Comparison of ENCODE assay signal across 17 cellular contexts in genomic region chr14:32072701-32073100, GRCh38. TPM values are rescaled to one million over a fixed set of nuclear protein-coding genes. Genes with fewer than 3 reads are reported as not detected.
DNase-seq lines count a peak whose midpoint lies in the region; ATAC-seq and TF ChIP-seq lines count a peak whose summit lies in the region.
"Had no signal": no experiment of that assay in that cellular context is flagged by ENCODE, and none has a peak within 500 bp of the region (broad histone marks: within the 10 kb centered on the region; RNA-seq: fewer than 3 reads in every experiment).

No MANE protein-coding gene starts in this region.

- H3K4me1 ChIP-seq in mammary epithelial cell (ENCODE audit: insufficient read depth, low read length) (no peaks in the 10 kb centered on the region), tibial artery (peaks cover 0 to 31% (median 9%) of the 10 kb centered on the region in 4 donors), Peyer's patch (peaks cover 0 to 10% (median 6%) of the 10 kb centered on the region in 4 donors)

- H3K27ac ChIP-seq in mammary epithelial cell (ENCODE audit: insufficient read depth, low read depth, low read length) (no peak overlapping the region), tibial artery (peak overlapping the region; percentile 25 to 70), Peyer's patch (no peak overlapping the region)
- H3K27ac ChIP-seq: 22Rv1; BLaER1 treated with 17β-estradiol and CSF1 and Interleukin-3, amounts not matched to agents 10 nM and 100 nM; HL-60 had no signal

- no peak overlapping the region for H3K4me3 ChIP-seq in mammary epithelial cell (replicated peaks in 1 of 3; ENCODE audit: insufficient read depth in 1 of 3, low read depth in 2 of 3, low read length in 3 of 3)
- no peak overlapping the region for H3K4me3 ChIP-seq in tibial artery
- H3K4me3 ChIP-seq in Peyer's patch, result no peak overlapping the region
- H3K4me3 ChIP-seq: BLaER1 treated with 17β-estradiol and CSF1 and Interleukin-3, amounts not matched to agents 10 nM and 100 nM had no signal

- no peaks in the 10 kb centered on the region for H3K27me3 Mint-ChIP-seq in MCF 10A (ENCODE audit: insufficient read depth, unreplicated experiment)
- peaks cover 2% of the 10 kb centered on the region for H3K27me3 Mint-ChIP-seq in activated CD4-positive, alpha-beta T cell treated with anti-CD3 and anti-CD28 coated beads for 36 hours

- H3K9me3 ChIP-seq in mammary epithelial cell (replicated peaks; ENCODE audit: insufficient read depth, low read length), result no peaks in the 10 kb centered on the region
- no peaks in the 10 kb centered on the region for H3K9me3 ChIP-seq in tibial artery
- no peaks in the 10 kb centered on the region for H3K9me3 ChIP-seq in Peyer's patch
- H3K9me3 ChIP-seq: BLaER1 treated with 17β-estradiol and CSF1 and Interleukin-3, amounts not matched to agents 10 nM and 100 nM had no signal

- TF ChIP-seq CTCF in MCF 10A (IDR thresholded peaks at IDR 0.05; ENCODE audit: unreplicated experiment) (no peak), mammary epithelial cell (conservative IDR thresholded peaks at IDR 0.05 in 1 of 2, IDR thresholded peaks at IDR 0.05 in 1 of 2; ENCODE audit: extremely low read depth in 1 of 2, insufficient read depth in 1 of 2, low read depth in 1 of 2, low read length in 2 of 2) (no peak), tibial artery (IDR thresholded peaks at IDR 0.05) (no peak), Peyer's patch (IDR thresholded peaks at IDR 0.05) (no peak)

- H3K36me3 Mint-ChIP-seq in MCF 10A (ENCODE audit: insufficient read depth, unreplicated experiment), result peaks cover 9% of the 10 kb centered on the region
- H3K36me3 Mint-ChIP-seq in activated CD4-positive, alpha-beta T cell treated with anti-CD3 and anti-CD28 coated beads for 36 hours (ENCODE audit: low read depth), result no peaks in the 10 kb centered on the region

- H3K36me3 ChIP-seq in mammary epithelial cell (ENCODE audit: insufficient read depth, low read length), result no peaks in the 10 kb centered on the region
- H3K36me3 ChIP-seq in tibial artery, result no peaks in the 10 kb centered on the region
- no peaks in the 10 kb centered on the region for H3K36me3 ChIP-seq in Peyer's patch
- H3K36me3 ChIP-seq: BLaER1 treated with 17β-estradiol and CSF1 and Interleukin-3, amounts not matched to agents 10 nM and 100 nM had no signal

- 86% methylated on average over 1 of the region's 1 CpG for WGBS in mammary epithelial cell (ENCODE audit: low coverage, missing lambda C conversion rate)

- BruUV-seq in MCF 10A (replicated peaks; lab: Mats Ljungman, UMichigan), result no TSS peak
- no TSS peak for BruUV-seq in mammary epithelial cell (replicated peaks; lab: Mats Ljungman, UMichigan)

- H3K4me1 Mint-ChIP-seq in MCF 10A (ENCODE audit: insufficient read depth, unreplicated experiment), result peaks cover 11% of the 10 kb centered on the region
- peaks cover 8% of the 10 kb centered on the region for H3K4me1 Mint-ChIP-seq in activated CD4-positive, alpha-beta T cell treated with anti-CD3 and anti-CD28 coated beads for 36 hours

- no peak overlapping the region for H3K4me3 Mint-ChIP-seq in MCF 10A (ENCODE audit: unreplicated experiment)
- no peak overlapping the region for H3K4me3 Mint-ChIP-seq in activated CD4-positive, alpha-beta T cell treated with anti-CD3 and anti-CD28 coated beads for 36 hours
- H3K4me3 Mint-ChIP-seq: CD4-positive, alpha-beta memory T cell; HFFc6 had no signal

- H3K79me2 ChIP-seq in mammary epithelial cell (ENCODE audit: insufficient read depth, low read length), result peaks cover 27% of the 10 kb centered on the region

- dilution Hi-C loops in mammary epithelial cell (cut with HindIII; ENCODE audit: low sequenced_read_pairs), result no loop called here

- DNase-seq in MCF 10A (ENCODE audit: unreplicated experiment) (no peak), mammary epithelial cell (no peak), NCI-H1930 (lab: John Stamatoyannopoulos, UW) (peak; percentile 34 to 39), foreskin melanocyte (peak; percentile 32), tibial artery (no peak), EL (no peak), Peyer's patch (no peak)
- no peak for DNase-seq in activated CD4-positive, alpha-beta T cell treated with anti-CD3 and anti-CD28 coated beads for 36 hours
- DNase-seq: ACHN; CD4-positive, alpha-beta memory T cell; COR-L47; DND-41; HCEC 1CT; HFFc6 had no signal

- POLR2A ChIA-PET in MCF 10A (lab: Yijun Ruan, JAX), result interaction anchor here (1.0 to 4.6 kb wide), 9 partner anchors 12 to 487 kb away, joined by 3 to 107 read pairs (median 5); no protein-coding TSS in a partner anchor
- POLR2A ChIA-PET in activated CD4-positive, alpha-beta T cell treated with anti-CD3 and anti-CD28 coated beads for 36 hours (lab: Charles Lee), result no interaction called here

- no peak overlapping the region for H2AFZ ChIP-seq in mammary epithelial cell (ENCODE audit: low read depth, low read length)

- H4K20me1 ChIP-seq in mammary epithelial cell (ENCODE audit: insufficient read depth, low read length), result no peaks in the 10 kb centered on the region

- intact Hi-C loops in MCF 10A (cut with micrococcal nuclease), result loop anchor here (1.0 to 10.0 kb wide), 6 partner anchors 138 to 618 kb away; partner anchors contain the start of gene DTD2
- intact Hi-C loops in mammary epithelial cell (cut with micrococcal nuclease), result loop anchor here (1.0 kb wide), 4 partner anchors 158 to 441 kb away; no protein-coding TSS in a partner anchor
- intact Hi-C loops in tibial artery (cut with DNase I; ENCODE audit: low total_unique reads), result no loop called here
- intact Hi-C loops in activated CD4-positive, alpha-beta T cell treated with anti-CD3 and anti-CD28 coated beads for 36 hours (cut with DNase I, micrococcal nuclease), result loop anchor here (1.0 to 5.0 kb wide), 5 partner anchors 180 to 562 kb away; no protein-coding TSS in a partner anchor

- no peak for TF ChIP-seq POLR2A in Peyer's patch (IDR thresholded peaks at IDR 0.05)

- peak overlapping the region; percentile 21 for H3K27ac Mint-ChIP-seq in MCF 10A (ENCODE audit: low read depth, unreplicated experiment)
- H3K27ac Mint-ChIP-seq in activated CD4-positive, alpha-beta T cell treated with anti-CD3 and anti-CD28 coated beads for 36 hours, result no peak overlapping the region
- H3K27ac Mint-ChIP-seq: HFFc6 had no signal

- in situ Hi-C loops in mammary epithelial cell (cut with MboI; ENCODE audit: low sequenced_read_pairs in 2 of 2), result loop anchor here in 1 of 2 donors (10.0 kb wide), 3 partner anchors 138 to 402 kb away; no protein-coding TSS in a partner anchor

- peaks cover 8% of the 10 kb centered on the region for H3K9me3 Mint-ChIP-seq in MCF 10A (ENCODE audit: unreplicated experiment)
- H3K9me3 Mint-ChIP-seq in activated CD4-positive, alpha-beta T cell treated with anti-CD3 and anti-CD28 coated beads for 36 hours (ENCODE audit: low read depth), result no peaks in the 10 kb centered on the region
- H3K9me3 Mint-ChIP-seq: HFFc6 had no signal

- H3K9ac ChIP-seq in mammary epithelial cell (ENCODE audit: insufficient read depth, low read length), result no peak overlapping the region
- H3K9ac ChIP-seq: BLaER1 treated with 17β-estradiol and CSF1 and Interleukin-3, amounts not matched to agents 10 nM and 100 nM had no signal

- ATAC-seq in activated CD4-positive, alpha-beta T cell treated with anti-CD3 and anti-CD28 coated beads for 36 hours, result no peak

- CTCF ChIA-PET in MCF 10A (lab: Yijun Ruan, JAX), result interaction anchor here (0.5 to 3.4 kb wide), 26 partner anchors 9 to 647 kb away, joined by 3 to 40 read pairs (median 4); no protein-coding TSS in a partner anchor
- CTCF ChIA-PET in mammary epithelial cell (lab: Charles Lee; ENCODE audit: low non-redundant PET), result no interaction called here
- CTCF ChIA-PET in activated CD4-positive, alpha-beta T cell treated with anti-CD3 and anti-CD28 coated beads for 36 hours (lab: Charles Lee), result interaction anchor here (0.6 to 2.5 kb wide), 15 partner anchors 13 to 614 kb away, joined by 3 to 81 read pairs (median 7); no protein-coding TSS in a partner anchor

- H3K4me2 ChIP-seq in mammary epithelial cell (ENCODE audit: insufficient read depth, low read depth, low read length), result no peak overlapping the region
- H3K4me2 ChIP-seq: BLaER1 treated with 17β-estradiol and CSF1 and Interleukin-3, amounts not matched to agents 10 nM and 100 nM had no signal

- no peaks in the 10 kb centered on the region for H3K27me3 ChIP-seq in mammary epithelial cell (ENCODE audit: insufficient read depth, low read length)
- H3K27me3 ChIP-seq in tibial artery, result no peaks in the 10 kb centered on the region
- H3K27me3 ChIP-seq in Peyer's patch, result no peaks in the 10 kb centered on the region
- H3K27me3 ChIP-seq: BLaER1 treated with 17β-estradiol and CSF1 and Interleukin-3, amounts not matched to agents 10 nM and 100 nM had no signal

RNA-seq across cellular contexts. Expression of gene ARHGAP5, which starts 4.4 kb away (rescaled TPM):
- 100 TPM in 2 replicates for total RNA-seq in MCF 10A (2022)
- total RNA-seq in mammary epithelial cell, result 100 to 1,000 TPM; 107 to 221 TPM
- polyA plus RNA-seq in mammary epithelial cell, result 19.8 TPM
- 51.0 TPM for polyA minus RNA-seq in mammary epithelial cell
- 10 to 100 TPM; 40.1 to 45.6 TPM for total RNA-seq in activated CD4-positive, alpha-beta T cell treated with anti-CD3 and anti-CD28 coated beads for 36 hours
- total RNA-seq in Peyer's patch, result 100 to 1,000 TPM; 113 to 123 (median 115) TPM

Comparison
In these comparisons a context has a peak if more than half of its experiments do, and no peak if none do; other contexts are left out.
1. DNase-seq: peak in NCI-H1930 (2 of 2) and foreskin melanocyte (single experiment); none in MCF 10A (single experiment), mammary epithelial cell (single experiment), tibial artery (0 of 2), activated CD4-positive, alpha-beta T cell treated with anti-CD3 and anti-CD28 coated beads for 36 hours (single experiment), EL (single experiment) and Peyer's patch (0 of 3).
2. H3K27ac ChIP-seq: peak in tibial artery (2 of 2); none in mammary epithelial cell (single experiment) and Peyer's patch (0 of 4).